In the genomic region with DNA sequence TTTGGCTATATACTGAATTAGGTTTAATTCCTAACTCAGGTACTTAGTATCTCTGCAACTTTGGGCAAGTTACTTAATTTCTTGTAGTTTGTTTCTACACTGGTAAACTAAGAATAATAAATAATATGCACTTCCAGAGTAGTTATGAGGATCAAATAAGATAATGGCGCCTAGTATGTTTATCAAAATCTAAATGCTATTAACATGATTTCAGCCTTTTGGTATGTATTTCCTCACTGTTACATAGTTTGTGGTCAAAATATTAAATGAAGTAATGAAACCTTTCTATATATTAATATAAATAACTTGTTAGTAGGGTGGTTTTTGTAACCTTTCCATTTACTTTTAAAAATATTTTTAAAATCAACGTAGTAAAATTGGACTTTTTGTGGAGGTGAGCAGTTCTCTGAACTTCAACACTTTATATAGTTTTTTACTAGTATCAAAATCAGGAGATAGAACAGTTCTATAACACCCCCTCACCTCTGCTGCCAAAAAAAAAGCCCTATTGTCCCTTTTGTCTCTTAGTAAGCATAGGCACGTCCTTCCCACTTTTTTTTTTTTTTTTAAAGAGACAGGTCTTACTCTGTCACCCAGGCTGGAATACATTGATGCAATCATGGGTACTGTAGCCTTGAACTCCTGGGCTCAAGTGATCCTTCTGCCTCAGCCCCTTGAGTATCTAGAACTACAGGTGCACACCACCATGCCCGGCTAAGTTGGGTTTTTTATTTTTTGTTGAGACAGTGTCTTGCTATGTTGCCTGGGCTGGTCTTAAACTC, we compare ENCODE assay signal across 25 cellular contexts. TPM values are rescaled to one million over a fixed set of nuclear protein-coding genes. Genes with fewer than 3 reads are reported as not detected.
A peak's percentile ranks its signal among the peaks of the same experiment; 100 is the strongest.
DNase-seq lines count a peak whose midpoint lies in the region; ATAC-seq, FAIRE-seq and TF ChIP-seq lines count a peak whose summit lies in the region.
"Had no signal": no experiment of that assay in that cellular context is flagged by ENCODE, and none has a peak within 500 bp of the region (broad histone marks: within the 10 kb centered on the region; RNA-seq: fewer than 3 reads in every experiment).

No MANE protein-coding gene starts in this region.

- H3K27ac ChIP-seq in keratinocyte (ENCODE audit: control insufficient read depth, insufficient read depth, low read length) (no peak overlapping the region), PC-3 (ENCODE audit: low read length) (no peak overlapping the region)
- H3K27ac ChIP-seq: A549 had no signal

- H3K36me3 ChIP-seq in keratinocyte (ENCODE audit: control insufficient read depth in 2 of 2, extremely low read depth in 1 of 2, insufficient read depth in 2 of 2, low read length in 2 of 2) (peaks cover 0 to 6% of the 10 kb centered on the region in 2 experiments), PC-3 (ENCODE audit: low read depth, low read length) (peaks cover 7% of the 10 kb centered on the region)

- FAIRE-seq in keratinocyte (lab: Jason Lieb, UNC) = no peak
- FAIRE-seq: A549, GM12891, H1 had no signal

- H3K4me3 ChIP-seq in astrocyte of the spinal cord (ENCODE audit: low read depth, low read length) (no peak overlapping the region), fibroblast of pulmonary artery (replicated peaks; ENCODE audit: low read depth, low read length) (no peak overlapping the region), keratinocyte (ENCODE audit: control insufficient read depth in 2 of 3, extremely low read depth in 1 of 3, insufficient read depth in 2 of 3, low read depth in 1 of 3, low read length in 3 of 3) (no peak overlapping the region), PC-3 (ENCODE audit: low read length) (no peak overlapping the region)
- H3K4me3 ChIP-seq: A549, MG63 had no signal

- H2AFZ ChIP-seq in keratinocyte (ENCODE audit: control insufficient read depth, low read length) (no peak overlapping the region), PC-3 (ENCODE audit: low read length) (no peak overlapping the region)

- no TSS peak for BruUV-seq in PC-3 (replicated peaks; lab: Mats Ljungman, UMichigan)

- intact Hi-C loops in PC-3 (cut with micrococcal nuclease) = no loop called here

- dilution Hi-C loops in keratinocyte (cut with MboI; ENCODE audit: extremely low pct_ligation_motif_present, low sequenced_read_pairs) = no loop called here

- no peak overlapping the region for H3K9ac ChIP-seq in keratinocyte (ENCODE audit: control insufficient read depth, extremely low read depth, insufficient read depth, low read length)
- H3K9ac ChIP-seq in PC-3 (ENCODE audit: low read length) = no peak overlapping the region
- H3K9ac ChIP-seq: SK-N-SH had no signal

- H3K79me2 ChIP-seq in keratinocyte (ENCODE audit: control insufficient read depth, insufficient read depth, low read length) = peaks cover 12% of the 10 kb centered on the region
- H3K79me2 ChIP-seq in PC-3 (ENCODE audit: low read length) = no peaks in the 10 kb centered on the region

- H3K9me1 ChIP-seq in keratinocyte (ENCODE audit: control insufficient read depth, extremely low read depth, insufficient read depth, low read length) = no peaks in the 10 kb centered on the region

- H3K9me3 ChIP-seq in keratinocyte (ENCODE audit: control insufficient read depth, low read depth, low read length) (no peaks in the 10 kb centered on the region), PC-3 (ENCODE audit: low read length) (no peaks in the 10 kb centered on the region)
- H3K9me3 ChIP-seq: A549, MG63, SK-N-SH had no signal

- POLR2A ChIA-PET in PC-3 (lab: Charles Lee; ENCODE audit: unreplicated experiment) = no interaction called here

- in situ Hi-C loops in astrocyte of the spinal cord (cut with HindIII; ENCODE audit: low sequenced_read_pairs) = no loop called here

- TF ChIP-seq CTCF in astrocyte of the spinal cord (IDR thresholded peaks at IDR 0.05; ENCODE audit: low read depth, low read length) = no peak
- TF ChIP-seq CTCF in fibroblast of pulmonary artery (IDR thresholded peaks at IDR 0.05; ENCODE audit: low read length, missing control alignments) = no peak
- no peak for TF ChIP-seq CTCF in keratinocyte (optimal IDR thresholded peaks at IDR 0.05 in 1 of 3, IDR thresholded peaks at IDR 0.05 in 1 of 3, conservative IDR thresholded peaks at IDR 0.05 in 1 of 3; ENCODE audit: extremely low read depth in 1 of 3, insufficient read depth in 2 of 3, low read length in 3 of 3)
- TF ChIP-seq CTCF in PC-3 (conservative IDR thresholded peaks at IDR 0.05; ENCODE audit: low read depth, low read length) = no peak

- no peak for ATAC-seq in PC-3
- ATAC-seq: A549 had no signal

- H3K4me2 ChIP-seq in keratinocyte (ENCODE audit: control insufficient read depth, extremely low read depth, insufficient read depth, low read depth, low read length) = peak overlapping the region; percentile 13
- H3K4me2 ChIP-seq in PC-3 (ENCODE audit: low read length) = no peak overlapping the region
- H3K4me2 ChIP-seq: A549, SK-N-SH had no signal

- H3F3A ChIP-seq in PC-3 (ENCODE audit: low read length, unreplicated experiment) = no peaks in the 10 kb centered on the region

- DNase-seq in ELR (ENCODE audit: low read depth) (peak; percentile 17), astrocyte of the spinal cord (ENCODE audit: low read depth, low spot score) (peak; percentile 3), fibroblast of pulmonary artery (ENCODE audit: low read depth) (peak; percentile 39), keratinocyte (ENCODE audit: low read depth, low spot score) (no peak), PC-3 (no peak)
- no peak for DNase-seq in NK-92 treated with Interleukin-12 subunit alpha and Interleukin-12 subunit beta, amount 100 ng/mL, for 24 hours (lab: John Stamatoyannopoulos, UW)
- no peak for DNase-seq in stimulated activated CD4-positive, alpha-beta T cell treated with anti-CD3 and anti-CD28 coated beads, Interleukin-4, amount 100 ng/mL, for 1 hour
- DNase-seq: CD4-positive, alpha-beta memory T cell; DMS153; MG63; NCI-H1048; NCI-H1436; NCI-H1930; NCI-H2171 treated with DMSO at 0.1 percent for 48 hours; NCI-H748 treated with DMSO at 0.1 percent for 48 hours; SHP77 treated with DMSO at 0.1 percent for 48 hours; SK-N-SH had no signal

- H4K20me1 ChIP-seq in keratinocyte (ENCODE audit: control insufficient read depth, extremely low read depth, insufficient read depth, low read length) (no peaks in the 10 kb centered on the region), PC-3 (ENCODE audit: low read length) (no peaks in the 10 kb centered on the region)

- H3K9me2 ChIP-seq in PC-3 (replicated peaks; ENCODE audit: low read length) = no peaks in the 10 kb centered on the region
- H3K9me2 ChIP-seq: SK-N-SH had no signal

- H3K4me1 ChIP-seq in keratinocyte (ENCODE audit: control insufficient read depth, extremely low read depth, insufficient read depth, low read length) (peaks cover 15% of the 10 kb centered on the region), PC-3 (ENCODE audit: insufficient read depth, low read length) (peaks cover 41% of the 10 kb centered on the region)

- CTCF ChIA-PET in PC-3 (lab: Charles Lee) = no interaction called here

- no peaks in the 10 kb centered on the region for H3K27me3 ChIP-seq in keratinocyte (ENCODE audit: control insufficient read depth, extremely low read depth, insufficient read depth, low read length)
- no peaks in the 10 kb centered on the region for H3K27me3 ChIP-seq in PC-3 (ENCODE audit: low read length)
- H3K27me3 ChIP-seq: MG63 had no signal

RNA-seq across cellular contexts. Expression of a gene that starts 44.8 kb away (rescaled TPM):
- 28.4 to 41.6 TPM (median 31.5 TPM) in 3 replicates for polyA plus RNA-seq in keratinocyte
- 49.3 TPM for polyA plus RNA-seq in keratinocyte (2011; ENCODE audit: low read depth)
- 29.3 and 43.9 TPM in 2 replicates for polyA plus RNA-seq in keratinocyte (2011; cell fraction: cytosol; rRNA removed)
- 56.6 and 69.8 TPM in 2 replicates for polyA plus RNA-seq in keratinocyte (2011; cell fraction: nucleus; rRNA removed)
- 48.5 and 49.6 TPM in 2 replicates for polyA plus RNA-seq in keratinocyte (2012; ENCODE audit: low replicate concordance)
- polyA minus RNA-seq in keratinocyte = 13.8 to 70.7 TPM (median 41.7 TPM) in 3 replicates
- 33.8 TPM for polyA minus RNA-seq in keratinocyte (2011; cell fraction: cytosol; rRNA and poly(A)+ RNA removed)
- polyA minus RNA-seq in keratinocyte (2011; cell fraction: nucleus; rRNA and poly(A)+ RNA removed) = 40.1 and 81.7 TPM in 2 replicates
- 35.8 and 41.1 TPM in 2 replicates for total RNA-seq in PC-3 (2014; rRNA removed)

RNA-seq across cellular contexts. Expression of a gene that starts 49.6 kb away (rescaled TPM):
- polyA plus RNA-seq in keratinocyte = not detected in 3 replicates
- polyA plus RNA-seq in keratinocyte (2011; ENCODE audit: low read depth) = not detected
- not detected in 2 replicates for polyA plus RNA-seq in keratinocyte (2011; cell fraction: cytosol; rRNA removed)
- not detected in 2 replicates for polyA plus RNA-seq in keratinocyte (2011; cell fraction: nucleus; rRNA removed)
- 0.08 TPM in 1 of 2 replicates, not detected in the other for polyA plus RNA-seq in keratinocyte (2012; ENCODE audit: low replicate concordance)
- not detected in 3 replicates for polyA minus RNA-seq in keratinocyte
- not detected for polyA minus RNA-seq in keratinocyte (2011; cell fraction: cytosol; rRNA and poly(A)+ RNA removed)
- not detected in 2 replicates for polyA minus RNA-seq in keratinocyte (2011; cell fraction: nucleus; rRNA and poly(A)+ RNA removed)
- not detected in 2 replicates for total RNA-seq in PC-3 (2014; rRNA removed)
- total RNA-seq: CD4-positive, alpha-beta memory T cell; Daoy; H1; NCI-H460; OCI-LY7; RPMI7951 had no signal
- polyA plus RNA-seq: A549; BJ; CD4-positive, alpha-beta memory T cell; H1; SK-N-SH had no signal

Comparison
In these comparisons a context has a peak if more than half of its experiments do, and no peak if none do; other contexts are left out.
1. DNase-seq: peak in ELR (single experiment), astrocyte of the spinal cord (single experiment) and fibroblast of pulmonary artery (single experiment); none in keratinocyte (single experiment), NK-92 treated with Interleukin-12 subunit alpha and Interleukin-12 subunit beta, amount 100 ng/mL, for 24 hours (single experiment), PC-3 (single experiment) and stimulated activated CD4-positive, alpha-beta T cell treated with anti-CD3 and anti-CD28 coated beads, Interleukin-4, amount 100 ng/mL, for 1 hour (single experiment).